12 cellular contexts compared by ENCODE assay signal in the genomic region with DNA sequence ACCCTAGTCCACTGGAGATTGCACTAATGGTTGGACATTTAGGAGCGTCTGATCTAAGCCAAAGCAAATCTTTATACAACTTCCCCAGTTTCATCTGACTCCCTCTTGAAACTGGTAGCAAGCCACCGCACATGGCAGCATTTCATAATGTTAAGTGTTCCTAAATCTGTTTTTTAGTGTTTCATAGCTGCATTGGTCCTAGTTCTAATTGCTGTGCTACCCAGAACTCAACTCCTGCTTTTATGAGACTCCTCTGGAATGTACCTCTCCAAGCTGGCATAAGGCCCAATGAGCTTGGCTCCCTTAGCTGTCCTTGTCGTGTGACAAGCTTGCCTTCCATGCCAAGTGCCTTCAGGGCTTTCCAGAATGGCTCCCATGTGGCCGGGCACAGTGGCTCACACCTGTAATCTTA.
DNase-seq lines count a peak whose midpoint lies in the region; ATAC-seq, FAIRE-seq and TF ChIP-seq lines count a peak whose summit lies in the region.
"Had no signal": no experiment of that assay in that cellular context is flagged by ENCODE, and none has a peak within 500 bp of the region (broad histone marks: within the 10 kb centered on the region; RNA-seq: fewer than 3 reads in every experiment).

No MANE protein-coding gene starts in this region.

- no peaks in the 10 kb centered on the region for H3K36me3 ChIP-seq in right lobe of liver
- no peaks in the 10 kb centered on the region for H3K36me3 ChIP-seq in HepG2 (replicated peaks in 1 of 2; ENCODE audit: control insufficient read depth in 1 of 2, insufficient read depth in 2 of 2, low read length in 2 of 2)
- H3K36me3 ChIP-seq in mucosa of descending colon (ENCODE audit: low read depth), result no peaks in the 10 kb centered on the region
- H3K36me3 ChIP-seq: brain microvascular endothelial cell had no signal

- intact Hi-C loops in right lobe of liver (cut with DNase I) (no loop called here), HepG2 (cut with micrococcal nuclease; ENCODE audit: unreplicated experiment) (no loop called here), mucosa of descending colon (cut with DNase I, micrococcal nuclease) (no loop called here)

- in situ Hi-C loops in HepG2 (cut with HindIII; ENCODE audit: extremely low pct_ligation_motif_present, low pct_unique_long_range_greater_than_20kb), result no loop called here

- no TSS peak for BruUV-seq in HepG2 (replicated peaks; lab: Mats Ljungman, UMichigan)

- H3K4me2 ChIP-seq in HepG2 (ENCODE audit: low read depth, low read length), result no peak overlapping the region
- H3K4me2 ChIP-seq: smooth muscle cell had no signal

- H3K27me3 ChIP-seq in right lobe of liver, result no peaks in the 10 kb centered on the region
- no peaks in the 10 kb centered on the region for H3K27me3 ChIP-seq in HepG2 (ENCODE audit: control insufficient read depth in 1 of 2, insufficient read depth in 2 of 2, low read length in 2 of 2)
- H3K27me3 ChIP-seq: brain microvascular endothelial cell had no signal

- no peak overlapping the region for H3K4me3 ChIP-seq in right lobe of liver
- H3K4me3 ChIP-seq in HepG2 (replicated peaks in 1 of 3; ENCODE audit: insufficient read depth in 1 of 3, low read depth in 2 of 3, low read length in 3 of 3), result no peak overlapping the region
- no peak overlapping the region for H3K4me3 ChIP-seq in epithelial cell of esophagus (ENCODE audit: low read length)
- no peak overlapping the region for H3K4me3 ChIP-seq in mucosa of descending colon
- H3K4me3 ChIP-seq: smooth muscle cell had no signal

- H3K9me3 ChIP-seq in right lobe of liver (no peaks in the 10 kb centered on the region), HepG2 (ENCODE audit: low read length) (no peaks in the 10 kb centered on the region), mucosa of descending colon (no peaks in the 10 kb centered on the region)

- H4K20me1 ChIP-seq in HepG2 (ENCODE audit: insufficient read depth, low read length), result no peaks in the 10 kb centered on the region

- TF ChIP-seq CTCF in right lobe of liver (IDR thresholded peaks at IDR 0.05), result no peak
- no peak for TF ChIP-seq CTCF in HepG2 (CRISPR knock-in tag; IDR thresholded peaks at IDR 0.05)
- no peak for TF ChIP-seq CTCF in epithelial cell of esophagus (IDR thresholded peaks at IDR 0.05; ENCODE audit: insufficient read depth, low read depth, low read length, missing control alignments)
- no peak for TF ChIP-seq CTCF in mucosa of descending colon (IDR thresholded peaks at IDR 0.05)

- H2AFZ ChIP-seq in HepG2 (ENCODE audit: low read length), result no peak overlapping the region

- TF ChIP-seq EP300 in HepG2 (IDR thresholded peaks at IDR 0.05; ENCODE audit: low read depth in 2 of 2, low read length in 2 of 2), result no peak
- no peak for TF ChIP-seq EP300 in HepG2 (CRISPR knock-in tag; IDR thresholded peaks at IDR 0.05; ENCODE audit: borderline replicate concordance)

- TF ChIP-seq RAD21 in HepG2 (CRISPR knock-in tag; IDR thresholded peaks at IDR 0.05), result no peak

- CTCF ChIA-PET in HepG2 (lab: Yijun Ruan, JAX; ENCODE audit: low intra/inter-chr PET ratio, low total read pairs), result no interaction called here

- no peak overlapping the region for H3K9ac ChIP-seq in HepG2 (ENCODE audit: insufficient read depth, low read depth, low read length)

- no peak for DNase-seq in right lobe of liver
- DNase-seq in HepG2 (ENCODE audit: low spot score), result no peak
- DNase-seq in epithelial cell of esophagus (ENCODE audit: low read depth), result peak; percentile 20
- peak in 1 of 3 donors; percentile 74 for DNase-seq in mucosa of descending colon
- DNase-seq: activated CD4-positive, alpha-beta T cell treated with anti-CD3 and anti-CD28 coated beads for 1 hour; brain microvascular endothelial cell; NCI-H526 had no signal

- H3K27ac ChIP-seq in right lobe of liver (no peak overlapping the region), HepG2 (ENCODE audit: extremely low read length, insufficient read depth, low read length) (no peak overlapping the region)
- H3K27ac ChIP-seq: brain microvascular endothelial cell had no signal

- POLR2A ChIA-PET in HepG2 (lab: Yijun Ruan, JAX), result no interaction called here

- H3K4me1 ChIP-seq in right lobe of liver, result no peaks in the 10 kb centered on the region
- H3K4me1 ChIP-seq in HepG2 (ENCODE audit: insufficient read depth, low read length), result peaks cover 45% of the 10 kb centered on the region
- H3K4me1 ChIP-seq in mucosa of descending colon (ENCODE audit: low read depth), result no peaks in the 10 kb centered on the region

- no peaks in the 10 kb centered on the region for H3K79me2 ChIP-seq in HepG2 (ENCODE audit: insufficient read depth, low read length)

- TF ChIP-seq POLR2A in right lobe of liver (IDR thresholded peaks at IDR 0.05), result no peak
- no peak for TF ChIP-seq POLR2A in HepG2 (IDR thresholded peaks at IDR 0.05; ENCODE audit: insufficient read depth in 1 of 2, low read depth in 2 of 2, low read length in 2 of 2)

- peak; percentile 19 to 60 (median 38) for ATAC-seq in right lobe of liver
- no peak for ATAC-seq in HepG2
- peak; percentile 79 for ATAC-seq in mucosa of descending colon
- ATAC-seq in GM18498 (IDR thresholded peaks at IDR 0.05; ENCODE audit: unreplicated experiment), result no peak
- no peak for ATAC-seq in HG03045 (IDR thresholded peaks at IDR 0.05; ENCODE audit: unreplicated experiment)
- no peak for ATAC-seq in HG03159 (IDR thresholded peaks at IDR 0.05; ENCODE audit: unreplicated experiment)
- ATAC-seq in HG03039 (IDR thresholded peaks at IDR 0.05; ENCODE audit: unreplicated experiment), result no peak

- no peak for FAIRE-seq in HepG2 (lab: Jason Lieb, UNC)

- 46% methylated on average over 3 of the region's 4 CpGs for WGBS in right lobe of liver (ENCODE audit: insufficient coverage, low coverage, low lambda C conversion rate, missing lambda C conversion rate)
- WGBS in HepG2 (ENCODE audit: low lambda C conversion rate), result 77% methylated on average over 4 of the region's 4 CpGs

TF ChIP-seq in HepG2, 621 proteins besides CTCF, POLR2A, EP300 and RAD21 (continues in another document):
- TF ChIP-seq, protein P1, sequence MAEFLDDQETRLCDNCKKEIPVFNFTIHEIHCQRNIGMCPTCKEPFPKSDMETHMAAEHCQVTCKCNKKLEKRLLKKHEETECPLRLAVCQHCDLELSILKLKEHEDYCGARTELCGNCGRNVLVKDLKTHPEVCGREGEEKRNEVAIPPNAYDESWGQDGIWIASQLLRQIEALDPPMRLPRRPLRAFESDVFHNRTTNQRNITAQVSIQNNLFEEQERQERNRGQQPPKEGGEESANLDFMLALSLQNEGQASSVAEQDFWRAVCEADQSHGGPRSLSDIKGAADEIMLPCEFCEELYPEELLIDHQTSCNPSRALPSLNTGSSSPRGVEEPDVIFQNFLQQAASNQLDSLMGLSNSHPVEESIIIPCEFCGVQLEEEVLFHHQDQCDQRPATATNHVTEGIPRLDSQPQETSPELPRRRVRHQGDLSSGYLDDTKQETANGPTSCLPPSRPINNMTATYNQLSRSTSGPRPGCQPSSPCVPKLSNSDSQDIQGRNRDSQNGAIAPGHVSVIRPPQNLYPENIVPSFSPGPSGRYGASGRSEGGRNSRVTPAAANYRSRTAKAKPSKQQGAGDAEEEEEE (CRISPR knock-in tag; IDR thresholded peaks at IDR 0.05; ENCODE audit: borderline replicate concordance), result no peak
- TF ChIP-seq IKZF4 (CRISPR knock-in tag; IDR thresholded peaks at IDR 0.05; ENCODE audit: borderline replicate concordance, low read depth, not compliant biosample characterization) (no peak), ZNF878 (CRISPR knock-in tag; IDR thresholded peaks at IDR 0.05) (no peak), ZNF605 (CRISPR knock-in tag; IDR thresholded peaks at IDR 0.05) (no peak), ZNF430 (CRISPR knock-in tag; IDR thresholded peaks at IDR 0.05) (no peak), ZNF331 (CRISPR knock-in tag; IDR thresholded peaks at IDR 0.05) (no peak), ZBTB21 (CRISPR knock-in tag; IDR thresholded peaks at IDR 0.05) (no peak), TBX2 (CRISPR knock-in tag; IDR thresholded peaks at IDR 0.05; ENCODE audit: borderline replicate concordance) (no peak), XBP1 (CRISPR knock-in tag; IDR thresholded peaks at IDR 0.05) (no peak), ZNF24 (IDR thresholded peaks at IDR 0.05) (no peak), RNF2 (conservative IDR thresholded peaks at IDR 0.05; ENCODE audit: low read depth) (no peak), ZNF354B (CRISPR knock-in tag; IDR thresholded peaks at IDR 0.05) (no peak), POLR2G (IDR thresholded peaks at IDR 0.05; ENCODE audit: low read depth, low read length) (no peak), CREM (IDR thresholded peaks at IDR 0.05) (no peak), CREM (CRISPR knock-in tag; IDR thresholded peaks at IDR 0.05) (no peak), ZNF207 (IDR thresholded peaks at IDR 0.05; ENCODE audit: borderline replicate concordance) (no peak), ZSCAN12 (CRISPR knock-in tag; IDR thresholded peaks at IDR 0.05) (no peak), ZNF570 (CRISPR knock-in tag; IDR thresholded peaks at IDR 0.05; ENCODE audit: borderline replicate concordance) (no peak)
- TF ChIP-seq, protein P2, sequence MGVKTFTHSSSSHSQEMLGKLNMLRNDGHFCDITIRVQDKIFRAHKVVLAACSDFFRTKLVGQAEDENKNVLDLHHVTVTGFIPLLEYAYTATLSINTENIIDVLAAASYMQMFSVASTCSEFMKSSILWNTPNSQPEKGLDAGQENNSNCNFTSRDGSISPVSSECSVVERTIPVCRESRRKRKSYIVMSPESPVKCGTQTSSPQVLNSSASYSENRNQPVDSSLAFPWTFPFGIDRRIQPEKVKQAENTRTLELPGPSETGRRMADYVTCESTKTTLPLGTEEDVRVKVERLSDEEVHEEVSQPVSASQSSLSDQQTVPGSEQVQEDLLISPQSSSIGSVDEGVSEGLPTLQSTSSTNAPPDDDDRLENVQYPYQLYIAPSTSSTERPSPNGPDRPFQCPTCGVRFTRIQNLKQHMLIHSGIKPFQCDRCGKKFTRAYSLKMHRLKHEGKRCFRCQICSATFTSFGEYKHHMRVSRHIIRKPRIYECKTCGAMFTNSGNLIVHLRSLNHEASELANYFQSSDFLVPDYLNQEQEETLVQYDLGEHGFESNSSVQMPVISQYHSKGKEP (CRISPR knock-in tag; IDR thresholded peaks at IDR 0.05), result no peak
- TF ChIP-seq, protein P3, sequence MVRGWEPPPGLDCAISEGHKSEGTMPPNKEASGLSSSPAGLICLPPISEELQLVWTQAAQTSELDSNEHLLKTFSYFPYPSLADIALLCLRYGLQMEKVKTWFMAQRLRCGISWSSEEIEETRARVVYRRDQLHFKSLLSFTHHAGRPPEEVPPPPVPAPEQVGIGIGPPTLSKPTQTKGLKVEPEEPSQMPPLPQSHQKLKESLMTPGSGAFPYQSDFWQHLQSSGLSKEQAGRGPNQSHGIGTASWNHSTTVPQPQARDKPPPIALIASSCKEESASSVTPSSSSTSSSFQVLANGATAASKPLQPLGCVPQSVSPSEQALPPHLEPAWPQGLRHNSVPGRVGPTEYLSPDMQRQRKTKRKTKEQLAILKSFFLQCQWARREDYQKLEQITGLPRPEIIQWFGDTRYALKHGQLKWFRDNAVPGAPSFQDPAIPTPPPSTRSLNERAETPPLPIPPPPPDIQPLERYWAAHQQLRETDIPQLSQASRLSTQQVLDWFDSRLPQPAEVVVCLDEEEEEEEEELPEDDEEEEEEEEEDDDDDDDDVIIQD (CRISPR knock-in tag; IDR thresholded peaks at IDR 0.05; ENCODE audit: low read depth), result no peak

Comparison
In these comparisons a context has a peak if more than half of its experiments do, and no peak if none do; other contexts are left out.
1. ATAC-seq: peak in right lobe of liver (4 of 4) and mucosa of descending colon (single experiment); none in HepG2 (single experiment), GM18498 (single experiment), HG03045 (single experiment), HG03159 (single experiment) and HG03039 (single experiment).